8 cellular contexts compared by ENCODE assay signal in genomic region chr16:30893082-30893743, GRCh38. TPM values are rescaled to one million over a fixed set of nuclear protein-coding genes. Genes with fewer than 3 reads are reported as not detected.
DNase-seq lines count a peak whose midpoint lies in the region; ATAC-seq, FAIRE-seq and TF ChIP-seq lines count a peak whose summit lies in the region.

No MANE protein-coding gene starts in this region.

- POLR2A ChIA-PET in H1 (lab: Charles Lee; ENCODE audit: partially characterized antibody) = interaction anchor here (0.8 to 3.9 kb wide), 14 partner anchors 9 to 116 kb away, joined by 3 to 25 read pairs (median 4); no protein-coding TSS in a partner anchor

- no peak overlapping the region for H2BK20ac ChIP-seq in H1 (ENCODE audit: low read length)

- H2BK5ac ChIP-seq in H1 (ENCODE audit: low read depth, low read length) = 0 out of 2 replicates have a peak overlapping the region, but pooled peaks have one; percentile 60

- H2AFZ ChIP-seq in H1 (ENCODE audit: low read length) = peak overlapping the region; percentile 55; the same call in 1 of the 2 replicates
- no peak overlapping the region for H2AFZ ChIP-seq in neural progenitor cell (replicated peaks)

- TF ChIP-seq RAD21 in H1 (IDR thresholded peaks at IDR 0.05 in 1 of 2, conservative IDR thresholded peaks at IDR 0.05 in 1 of 2; ENCODE audit: low read depth in 2 of 2, low read length in 2 of 2) = no peak

- peaks cover 34 to 45% (median 37%) of the 10 kb centered on the region in 11 experiments for H3K36me3 ChIP-seq in BLaER1 treated with 17β-estradiol and CSF1 and Interleukin-3, amounts not matched to agents 10 nM and 100 nM
- H3K36me3 ChIP-seq in H1 (ENCODE audit: control insufficient read depth in 2 of 4, insufficient read depth in 4 of 4, low read length in 3 of 4) (peaks cover 0 to 5% (median 0%) of the 10 kb centered on the region in 4 experiments; a peak in 2 of 8 replicates), neural progenitor cell (no peaks in the 10 kb centered on the region)

- H3K27ac ChIP-seq in BLaER1 treated with 17β-estradiol and CSF1 and Interleukin-3, amounts not matched to agents 10 nM and 100 nM = peak overlapping the region; percentile 82 to 90 (median 88)
- H3K27ac ChIP-seq in H1 (ENCODE audit: low read depth, low read length) (no peak overlapping the region; the same call in 1 of the 2 replicates), neural progenitor cell (no peak overlapping the region)

- no peak for TF ChIP-seq EP300 in H1 (IDR thresholded peaks at IDR 0.05; ENCODE audit: borderline replicate concordance in 1 of 2, low read depth in 2 of 2, low read length in 2 of 2)

- H3K79me1 ChIP-seq in H1 (ENCODE audit: low read depth, low read length) = peaks cover 4% of the 10 kb centered on the region; the same call in 1 of the 2 replicates

- peaks cover 12% of the 10 kb centered on the region for H3K36me3 Mint-ChIP-seq in neural progenitor cell

- H2AK5ac ChIP-seq in H1 (ENCODE audit: low read depth, low read length) = no peak overlapping the region

- H3K4me2 ChIP-seq in BLaER1 treated with 17β-estradiol and CSF1 and Interleukin-3, amounts not matched to agents 10 nM and 100 nM = peak overlapping the region; percentile 80 to 100 (median 99)
- H3K4me2 ChIP-seq in H1 (ENCODE audit: insufficient read depth in 1 of 2, low read depth in 2 of 2, low read length in 2 of 2) (peak overlapping the region; percentile 49 to 100), neural progenitor cell (peak overlapping the region; percentile 95)

- no peak overlapping the region for H2BK120ac ChIP-seq in H1 (replicated peaks; ENCODE audit: low read depth, low read length)

- H4K8ac ChIP-seq in H1 (ENCODE audit: extremely low read depth, insufficient read depth, low read length) = peak overlapping the region; percentile 85; the same call in 1 of the 2 replicates

- no peak overlapping the region for H2BK12ac ChIP-seq in H1 (ENCODE audit: low read depth, low read length)

- peak overlapping the region; percentile 60; the same call in 1 of the 2 replicates for H3K18ac ChIP-seq in H1 (ENCODE audit: extremely low read depth, low read length)

- H3K4me1 ChIP-seq in BLaER1 treated with 17β-estradiol and CSF1 and Interleukin-3, amounts not matched to agents 10 nM and 100 nM = peaks cover 37 to 51% (median 47%) of the 10 kb centered on the region in 10 experiments
- H3K4me1 ChIP-seq in H1 (replicated peaks in 1 of 4; ENCODE audit: control insufficient read depth in 3 of 4, insufficient read depth in 4 of 4, low read length in 3 of 4) (peaks cover 4 to 13% (median 12%) of the 10 kb centered on the region in 4 experiments), neural progenitor cell (peaks cover 16% of the 10 kb centered on the region)

- H4K91ac ChIP-seq in H1 (replicated peaks; ENCODE audit: insufficient read length, low read length) = no peak overlapping the region

- H3K9me3 Mint-ChIP-seq in neural progenitor cell = no peaks in the 10 kb centered on the region

- peak; percentile 10 for ATAC-seq in GM21447 (IDR thresholded peaks at IDR 0.05; ENCODE audit: unreplicated experiment)

- H3K27me3 Mint-ChIP-seq in neural progenitor cell (ENCODE audit: insufficient read depth, low read depth) = peaks cover 13% of the 10 kb centered on the region

- no peaks in the 10 kb centered on the region for H3K9me3 ChIP-seq in BLaER1 treated with 17β-estradiol and CSF1 and Interleukin-3, amounts not matched to agents 10 nM and 100 nM (replicated peaks in 1 of 11)
- no peaks in the 10 kb centered on the region for H3K9me3 ChIP-seq in H1 (ENCODE audit: insufficient read depth in 2 of 2, low read depth in 1 of 2, low read length in 1 of 2)
- no peaks in the 10 kb centered on the region for H3K9me3 ChIP-seq in neural progenitor cell (ENCODE audit: low read depth)

- peaks cover 42% of the 10 kb centered on the region for H3F3A ChIP-seq in neural progenitor cell (ENCODE audit: low read depth)

- H4K20me1 ChIP-seq in BLaER1 treated with 17β-estradiol and CSF1 and Interleukin-3, amounts not matched to agents 10 nM and 100 nM = peaks cover 0 to 18% (median 0%) of the 10 kb centered on the region in 11 experiments; a peak in 3 of 22 replicates
- H4K20me1 ChIP-seq in H1 (replicated peaks in 1 of 2; ENCODE audit: control insufficient read depth in 1 of 2, insufficient read depth in 2 of 2, low read length in 2 of 2) (peaks cover 0 to 4% of the 10 kb centered on the region in 2 experiments), neural progenitor cell (ENCODE audit: low read depth) (peaks cover 2% of the 10 kb centered on the region)

- no peak; a peak in 1 of 3 replicates for TF ChIP-seq POLR2A in H1 (IDR thresholded peaks at IDR 0.05; ENCODE audit: control extremely low read depth in 1 of 2, low read depth in 2 of 2, low read length in 2 of 2)

- CTCF ChIA-PET in H1 (lab: Charles Lee; ENCODE audit: partially characterized antibody) = interaction anchor here (0.8 to 3.2 kb wide), 8 partner anchors 8 to 115 kb away, joined by 3 to 16 read pairs (median 4); no protein-coding TSS in a partner anchor

- H3K23ac ChIP-seq in H1 (ENCODE audit: insufficient read length) = no peak overlapping the region

- H3K4ac ChIP-seq in H1 (replicated peaks; ENCODE audit: insufficient read length, low read depth, low read length) = no peak overlapping the region

- TF ChIP-seq CTCF in H1 (IDR thresholded peaks at IDR 0.05; ENCODE audit: control extremely low read depth in 1 of 3, insufficient read depth in 1 of 3, low read depth in 1 of 3, low read length in 3 of 3) = no peak
- no peak for TF ChIP-seq CTCF in neural progenitor cell (IDR thresholded peaks at IDR 0.05)

- H2BK15ac ChIP-seq in H1 (ENCODE audit: low read length) = no peak overlapping the region

- H3K23me2 ChIP-seq in H1 (ENCODE audit: low read depth, low read length) = peaks cover 15% of the 10 kb centered on the region

- 52% methylated on average over 11 of the region's 17 CpGs; no CpG with 5 or more reads in 1 of the 2 experiments for WGBS in H1 (ENCODE audit: extremely low coverage in 1 of 2, insufficient coverage in 1 of 2, insufficient read length in 1 of 2, insufficient replicate concordance in 2 of 2, low coverage in 1 of 2, low lambda C conversion rate in 2 of 2, missing lambda C conversion rate in 1 of 2), 2 experiments

- H3K14ac ChIP-seq in H1 (ENCODE audit: insufficient read length) = no peak overlapping the region

- H3K4me3 Mint-ChIP-seq in neural progenitor cell = peak overlapping the region; percentile 89

- no peak overlapping the region for H4K5ac ChIP-seq in H1 (ENCODE audit: insufficient read length, low read depth, low read length)

- H3K9ac ChIP-seq in BLaER1 treated with 17β-estradiol and CSF1 and Interleukin-3, amounts not matched to agents 10 nM and 100 nM = peak overlapping the region; percentile 88 to 94 (median 92)
- H3K9ac ChIP-seq in H1 (replicated peaks in 1 of 4; ENCODE audit: extremely low read depth in 1 of 4, low read depth in 3 of 4, low read length in 3 of 4) = peak overlapping the region in 3 of 4 experiments; percentile 36 to 67 (median 46); a peak in 5 of 7 replicates
- H3K9ac ChIP-seq in neural progenitor cell = peak overlapping the region; percentile 65

- FAIRE-seq in H1 (lab: Jason Lieb, UNC) (no peak), urothelium cell line (lab: Jason Lieb, UNC) (no peak)

- H3K79me2 ChIP-seq in H1 (ENCODE audit: control insufficient read depth in 1 of 2, insufficient read depth in 2 of 2, low read length in 2 of 2) (no peaks in the 10 kb centered on the region), neural progenitor cell (ENCODE audit: low read depth) (peaks cover 8% of the 10 kb centered on the region)

- peak overlapping the region; percentile 50 for H3K27ac Mint-ChIP-seq in neural progenitor cell

- H3K4me3 ChIP-seq in BLaER1 treated with 17β-estradiol and CSF1 and Interleukin-3, amounts not matched to agents 10 nM and 100 nM = peak overlapping the region; percentile 71 to 89 (median 78)
- peak overlapping the region; percentile 60 to 73 (median 67) for H3K4me3 ChIP-seq in H1 (ENCODE audit: extremely low read depth in 1 of 4, insufficient read depth in 2 of 4, low read depth in 3 of 4, low read length in 4 of 4)
- peak overlapping the region; percentile 71 for H3K4me3 ChIP-seq in neural progenitor cell

- peak; percentile 14 for DNase-seq in RKO (ENCODE audit: low spot score)
- DNase-seq in H1 (ENCODE audit: low read depth in 1 of 2, low spot score in 2 of 2) = peak in 1 of 2 experiments; percentile 68
- DNase-seq in neural progenitor cell (ENCODE audit: low spot score) = peak; percentile 49
- DNase-seq in urothelium cell line (ENCODE audit: low spot score) = no peak
- DNase-seq in NOMO-1 treated with DMSO at 0.1 percent for 48 hours (lab: John Stamatoyannopoulos, UW; ENCODE audit: unreplicated experiment) = no peak
- no peak for DNase-seq in hippocampal formation (lab: John Stamatoyannopoulos, UW)

- H3K4me1 Mint-ChIP-seq in neural progenitor cell = peaks cover 34% of the 10 kb centered on the region

- no peaks in the 10 kb centered on the region for H3K27me3 ChIP-seq in BLaER1 treated with 17β-estradiol and CSF1 and Interleukin-3, amounts not matched to agents 10 nM and 100 nM
- H3K27me3 ChIP-seq in H1 (replicated peaks in 1 of 4; ENCODE audit: control insufficient read depth in 3 of 4, extremely low read depth in 1 of 4, insufficient read depth in 3 of 4, low read length in 3 of 4) (peaks cover 0 to 13% (median 7%) of the 10 kb centered on the region in 4 experiments; a peak in 5 of 7 replicates), neural progenitor cell (peaks cover 12% of the 10 kb centered on the region)

- no peak overlapping the region for H3K56ac ChIP-seq in H1 (replicated peaks; ENCODE audit: insufficient read length, low read depth, low read length)

RNA-seq across cellular contexts. Expression of gene BCL7C, which starts 0.7 kb away (rescaled TPM):
- total RNA-seq in H1 (2021; fragmentation: NEBNext Ultra II Directional; extraction: Animal tissue kit (Norgen Biotek cat#: 25700)) = 16.5 and 17.2 TPM in 2 replicates
- 8.6 and 10.9 TPM in 2 replicates for polyA plus RNA-seq in H1 (2011; rRNA removed)
- 11.8 TPM for polyA plus RNA-seq in H1 (2011; cell fraction: cytosol; rRNA removed)
- polyA plus RNA-seq in H1 (2011; cell fraction: nucleus; rRNA removed) = 9.4 TPM
- 7.8 to 12.6 TPM (median 11.7 TPM) in 4 replicates for polyA plus RNA-seq in H1 (2012, experiment 1 of 2)
- polyA plus RNA-seq in H1 (2012, experiment 2 of 2) = 8.9 TPM
- polyA plus RNA-seq in H1 (2013, experiment 1 of 2) = 19.0 TPM
- polyA plus RNA-seq in H1 (2013, experiment 2 of 2) = 19.9 TPM
- 1.2 and 1.8 TPM in 2 replicates for polyA minus RNA-seq in H1 (2011; rRNA and poly(A)+ RNA removed)
- 5.0 TPM for polyA minus RNA-seq in H1 (2011; cell fraction: cytosol; rRNA and poly(A)+ RNA removed)
- 4.0 TPM for polyA minus RNA-seq in H1 (2011; cell fraction: nucleus; rRNA and poly(A)+ RNA removed)
- total RNA-seq in neural progenitor cell (ENCODE audit: low replicate concordance) = 18.3 and 32.1 TPM in 2 replicates

RNA-seq across cellular contexts. Expression of gene CTF1, which starts 3.2 kb away (rescaled TPM):
- 0.77 and 0.97 TPM in 2 replicates for total RNA-seq in H1 (2021; fragmentation: NEBNext Ultra II Directional; extraction: Animal tissue kit (Norgen Biotek cat#: 25700))
- polyA plus RNA-seq in H1 (2011; rRNA removed) = 3.4 and 5.0 TPM in 2 replicates
- 1.3 TPM for polyA plus RNA-seq in H1 (2011; cell fraction: cytosol; rRNA removed)
- 3.2 TPM for polyA plus RNA-seq in H1 (2011; cell fraction: nucleus; rRNA removed)
- polyA plus RNA-seq in H1 (2012, experiment 1 of 2) = 0.50 to 1.1 TPM (median 1.00 TPM) in 4 replicates
- 1.0 TPM for polyA plus RNA-seq in H1 (2012, experiment 2 of 2)
- polyA plus RNA-seq in H1 (2013, experiment 1 of 2) = 1.3 TPM
- polyA plus RNA-seq in H1 (2013, experiment 2 of 2) = 1.6 TPM
- 0.71 and 1.3 TPM in 2 replicates for polyA minus RNA-seq in H1 (2011; rRNA and poly(A)+ RNA removed)
- polyA minus RNA-seq in H1 (2011; cell fraction: cytosol; rRNA and poly(A)+ RNA removed) = 0.66 TPM
- polyA minus RNA-seq in H1 (2011; cell fraction: nucleus; rRNA and poly(A)+ RNA removed) = 2.3 TPM
- 0.39 and 1.5 TPM in 2 replicates for total RNA-seq in neural progenitor cell (ENCODE audit: low replicate concordance)

RNA-seq across cellular contexts. Expression of gene FBXL19, which starts 30.2 kb away (rescaled TPM):
- 72.2 and 74.8 TPM in 2 replicates for total RNA-seq in H1 (2021; fragmentation: NEBNext Ultra II Directional; extraction: Animal tissue kit (Norgen Biotek cat#: 25700))
- polyA plus RNA-seq in H1 (2011; rRNA removed) = 47.2 and 77.3 TPM in 2 replicates
- 36.7 TPM for polyA plus RNA-seq in H1 (2011; cell fraction: cytosol; rRNA removed)
- 70.9 TPM for polyA plus RNA-seq in H1 (2011; cell fraction: nucleus; rRNA removed)
- polyA plus RNA-seq in H1 (2012, experiment 1 of 2) = 35.8 to 54.6 TPM (median 48.7 TPM) in 4 replicates
- polyA plus RNA-seq in H1 (2012, experiment 2 of 2) = 41.4 TPM
- 42.8 TPM for polyA plus RNA-seq in H1 (2013, experiment 1 of 2)
- polyA plus RNA-seq in H1 (2013, experiment 2 of 2) = 45.1 TPM
- polyA minus RNA-seq in H1 (2011; rRNA and poly(A)+ RNA removed) = 9.9 and 13.9 TPM in 2 replicates
- polyA minus RNA-seq in H1 (2011; cell fraction: cytosol; rRNA and poly(A)+ RNA removed) = 46.6 TPM
- polyA minus RNA-seq in H1 (2011; cell fraction: nucleus; rRNA and poly(A)+ RNA removed) = 25.4 TPM
- total RNA-seq in neural progenitor cell (ENCODE audit: low replicate concordance) = 9.2 and 76.7 TPM in 2 replicates

RNA-seq across cellular contexts. Expression of gene ORAI3, which starts 55.7 kb away (rescaled TPM):
- 8.7 and 10.0 TPM in 2 replicates for total RNA-seq in H1 (2021; fragmentation: NEBNext Ultra II Directional; extraction: Animal tissue kit (Norgen Biotek cat#: 25700))
- 24.5 and 26.8 TPM in 2 replicates for polyA plus RNA-seq in H1 (2011; rRNA removed)
- polyA plus RNA-seq in H1 (2011; cell fraction: cytosol; rRNA removed) = 15.8 TPM
- 15.7 TPM for polyA plus RNA-seq in H1 (2011; cell fraction: nucleus; rRNA removed)
- 6.0 to 11.3 TPM (median 9.0 TPM) in 4 replicates for polyA plus RNA-seq in H1 (2012, experiment 1 of 2)
- polyA plus RNA-seq in H1 (2012, experiment 2 of 2) = 10.6 TPM
- polyA plus RNA-seq in H1 (2013, experiment 1 of 2) = 10.8 TPM
- polyA plus RNA-seq in H1 (2013, experiment 2 of 2) = 13.1 TPM
- 11.8 and 13.4 TPM in 2 replicates for polyA minus RNA-seq in H1 (2011; rRNA and poly(A)+ RNA removed)
- 6.5 TPM for polyA minus RNA-seq in H1 (2011; cell fraction: cytosol; rRNA and poly(A)+ RNA removed)
- polyA minus RNA-seq in H1 (2011; cell fraction: nucleus; rRNA and poly(A)+ RNA removed) = 8.5 TPM
- total RNA-seq in neural progenitor cell (ENCODE audit: low replicate concordance) = 10.2 and 20.1 TPM in 2 replicates

Comparison
In these comparisons a context has a peak if more than half of its experiments do, and no peak if none do; other contexts are left out.
1. H3K27ac ChIP-seq: peak in BLaER1 treated with 17β-estradiol and CSF1 and Interleukin-3, amounts not matched to agents 10 nM and 100 nM (11 of 11); none in H1 (single experiment) and neural progenitor cell (single experiment).
2. DNase-seq: peak in RKO (single experiment) and neural progenitor cell (single experiment); none in urothelium cell line (single experiment), NOMO-1 treated with DMSO at 0.1 percent for 48 hours (single experiment) and hippocampal formation (0 of 2).
3. Peak in every context shown above with its lines, with median percentiles within 50 percentile points of each other: H3K4me2 ChIP-seq, H3K4me3 ChIP-seq and H3K9ac ChIP-seq.